Comparison of ENCODE assay signal across 8 cellular contexts in the genomic region with DNA sequence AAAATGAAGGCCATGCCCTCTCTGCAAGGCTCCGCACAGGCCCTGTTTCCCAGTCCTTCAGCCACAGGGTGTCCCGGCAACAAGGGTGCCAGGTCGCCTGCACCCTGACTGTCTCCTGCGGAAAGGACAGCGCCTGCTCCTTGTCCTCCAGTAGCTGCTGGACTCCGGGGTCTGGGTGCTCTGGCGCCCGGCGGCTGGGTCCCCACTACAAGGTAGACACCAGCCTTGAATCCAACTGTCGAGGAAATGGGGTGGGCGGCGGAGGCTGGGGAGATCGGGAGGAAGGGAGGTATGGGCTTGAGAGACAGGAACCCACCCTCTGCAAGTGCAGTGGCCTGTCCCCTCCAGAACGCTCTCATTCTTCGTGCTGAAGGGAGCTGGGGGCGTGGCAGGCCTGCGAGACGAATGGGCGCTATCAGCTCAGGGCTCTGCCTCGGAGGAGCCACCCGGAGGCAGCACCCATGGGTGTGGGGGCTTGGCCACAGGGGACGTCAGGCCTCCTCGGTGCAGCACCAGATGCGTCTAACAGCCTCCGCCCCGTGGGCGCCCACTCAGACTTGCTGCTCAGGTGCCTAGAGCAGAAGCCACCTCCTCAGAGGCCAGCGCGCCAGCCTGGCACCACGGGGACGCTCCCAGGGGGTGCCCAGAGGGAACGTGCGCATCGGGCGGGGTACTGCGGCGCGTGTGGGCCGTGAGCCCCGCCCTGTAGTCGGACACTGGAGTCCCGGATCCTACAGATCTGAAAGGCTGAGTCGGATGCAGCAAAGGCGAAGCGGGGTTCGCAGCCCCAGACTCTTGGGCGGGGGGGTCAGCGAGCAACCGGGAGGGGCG. TPM values are rescaled to one million over a fixed set of nuclear protein-coding genes. Genes with fewer than 3 reads are reported as not detected.
A peak's percentile ranks its signal among the peaks of the same experiment; 100 is the strongest.
DNase-seq lines count a peak whose midpoint lies in the region; ATAC-seq and TF ChIP-seq lines count a peak whose summit lies in the region.

No MANE protein-coding gene starts in this region.

- H3K27me3 ChIP-seq in prostate gland (replicated peaks; ENCODE audit: insufficient read depth) = no peaks in the 10 kb centered on the region

- WGBS in prostate gland = 39% methylated on average over 28 of the region's 50 CpGs

- TF ChIP-seq CTCF in prostate gland (IDR thresholded peaks at IDR 0.05) = no peak

- H3K9me3 ChIP-seq in prostate gland = no peaks in the 10 kb centered on the region

- intact Hi-C loops in head of caudate nucleus (cut with DNase I) = no loop called here
- intact Hi-C loops in prostate gland (cut with DNase I) = no loop called here

- peak overlapping the region; percentile 85 to 91 for H3K27ac ChIP-seq in prostate gland

- no peak for TF ChIP-seq POLR2A in prostate gland (IDR thresholded peaks at IDR 0.05)

- ATAC-seq in GM18511 (IDR thresholded peaks at IDR 0.05; ENCODE audit: unreplicated experiment) (peak; percentile 55), HG02970 (IDR thresholded peaks at IDR 0.05; ENCODE audit: low FRiP score, unreplicated experiment) (peak; percentile 30)

- peaks cover 23% of the 10 kb centered on the region for H3K4me1 ChIP-seq in prostate gland (replicated peaks)

- H3K4me3 ChIP-seq in prostate gland = peak overlapping the region; percentile 75 to 84

- H3K36me3 ChIP-seq in prostate gland = no peaks in the 10 kb centered on the region

- peak; percentile 65 for DNase-seq in ACHN
- peak; percentile 67 for DNase-seq in RKO (ENCODE audit: low spot score)
- peak; percentile 54 for DNase-seq in activated gamma-delta T cell treated with Interleukin-2 at 50 U/mL for 16 hours
- peak; percentile 37 to 86 (median 61) for DNase-seq in head of caudate nucleus
- peak; percentile 29 for DNase-seq in prostate gland (ENCODE audit: low spot score)
- DNase-seq in NCI-H446 (lab: John Stamatoyannopoulos, UW) = no peak

- in situ Hi-C loops in ACHN (cut with HindIII; ENCODE audit: low pct_ligation_motif_present, low pct_unique_long_range_greater_than_20kb, low sequenced_read_pairs) = no loop called here

RNA-seq across cellular contexts. Expression of a gene that starts 15.6 kb away (rescaled TPM):
- total RNA-seq in prostate gland = 1 to 10 TPM; 7.2 to 7.4 TPM

RNA-seq across cellular contexts. Expression of a gene that starts 23.5 kb away (rescaled TPM):
- total RNA-seq in prostate gland = 1 to 10 TPM in 1 of 2 donors, under 1 TPM in 1; 0.18 to 1.8 TPM

RNA-seq across cellular contexts. Expression of a gene that starts 31.1 kb away (rescaled TPM):
- total RNA-seq in prostate gland = 1 to 10 TPM in 1 of 2 donors, not detected in 1; 9.2 TPM

RNA-seq across cellular contexts. Expression of a gene that starts 47.6 kb away (rescaled TPM):
- total RNA-seq in prostate gland = 10 to 100 TPM; 53.5 to 78.5 TPM

RNA-seq across cellular contexts. Expression of a gene that starts 47.6 kb away (rescaled TPM):
- 10 to 100 TPM; 52.8 to 57.6 TPM for total RNA-seq in prostate gland

Comparison
In these comparisons a context has a peak if more than half of its experiments do, and no peak if none do; other contexts are left out.
1. DNase-seq: peak in ACHN (single experiment), RKO (single experiment), activated gamma-delta T cell treated with Interleukin-2 at 50 U/mL for 16 hours (single experiment), head of caudate nucleus (42 of 42) and prostate gland (single experiment); none in NCI-H446 (0 of 2).